1 cellular context compared by ENCODE assay signal in genomic region chr4:56870927-56871326, GRCh38.
TF ChIP-seq lines count a peak whose summit lies in the region.

No MANE protein-coding gene starts in this region.

TF ChIP-seq in GM23338, 12 proteins besides CTCF, POLR2A, EP300 and RAD21 (continued from another document):
- no peak for TF ChIP-seq ZNF462 (CRISPR knock-in tag; IDR thresholded peaks at IDR 0.05)
- no peak for TF ChIP-seq STAT1 (IDR thresholded peaks at IDR 0.05; ENCODE audit: unreplicated experiment)
- TF ChIP-seq ETS1 (IDR thresholded peaks at IDR 0.05) = no peak
TF ChIP-seq in GM23338: peak in this region for 0.
